Comparison of ENCODE assay signal across 21 cellular contexts in genomic region chr18:59426855-59427254, GRCh38.
"Had no signal": no experiment of that assay in that cellular context is flagged by ENCODE, and none has a peak within 500 bp of the region (broad histone marks: within the 10 kb centered on the region; RNA-seq: fewer than 3 reads in every experiment).

No MANE protein-coding gene starts in this region.

- ATAC-seq: activated CD8-positive, alpha-beta T cell treated with anti-CD3 and anti-CD28 coated beads for 36 hours; activated T-helper 17 cell treated with anti-CD3 and anti-CD28 coated beads, Interleukin-2, amount 50 U/mL, for 72 hours; effector memory CD8-positive, alpha-beta T cell; gastrocnemius medialis; left lobe of liver; stimulated activated naive B cell treated with anti-CD40 and anti-IgM and Interleukin-4, amounts not matched to agents 10 μg/mL and 1 μg/mL and 100 μg/mL, for 72 hours had no signal

- DNase-seq: activated CD4-positive, alpha-beta T cell treated with anti-CD3 and anti-CD28 coated beads, Interleukin-2, amount 10 ng/mL, durations not matched to agents 24 days and 14 days; activated CD4-positive, CD25-positive, alpha-beta regulatory T cell; activated CD8-positive, alpha-beta T cell treated with anti-CD3 and anti-CD28 coated beads for 36 hours; activated naive CD4-positive, alpha-beta T cell; activated naive CD8-positive, alpha-beta T cell treated with anti-CD3 and anti-CD28 coated beads, Interleukin-2, amount 10 ng/mL, durations not matched to agents 7 days and 5 days; activated T-cell treated with anti-CD3 and anti-CD28 coated beads, Interleukin-2, amount 50 U/mL, for 1 hour; amygdala; caudate nucleus; effector memory CD8-positive, alpha-beta T cell; gastrocnemius medialis; head of caudate nucleus; midbrain; nucleus accumbens; retina; stimulated activated naive B cell treated with anti-CD40 and anti-IgM and Interleukin-4, amounts not matched to agents 10 μg/mL and 1 μg/mL and 100 μg/mL, for 72 hours; T1000; tibial artery; uterus had no signal

- H3K9me3 ChIP-seq: gastrocnemius medialis, tibial artery, uterus had no signal

- H3K4me3 ChIP-seq: gastrocnemius medialis, lung, tibial artery, uterus had no signal

- H3K36me3 ChIP-seq: gastrocnemius medialis, tibial artery, uterus had no signal

- H3K27me3 ChIP-seq: uterus had no signal

- H3K27ac ChIP-seq: gastrocnemius medialis, tibial artery, uterus had no signal

- H3K4me1 ChIP-seq: gastrocnemius medialis, tibial artery, uterus had no signal
